In the genomic region with DNA sequence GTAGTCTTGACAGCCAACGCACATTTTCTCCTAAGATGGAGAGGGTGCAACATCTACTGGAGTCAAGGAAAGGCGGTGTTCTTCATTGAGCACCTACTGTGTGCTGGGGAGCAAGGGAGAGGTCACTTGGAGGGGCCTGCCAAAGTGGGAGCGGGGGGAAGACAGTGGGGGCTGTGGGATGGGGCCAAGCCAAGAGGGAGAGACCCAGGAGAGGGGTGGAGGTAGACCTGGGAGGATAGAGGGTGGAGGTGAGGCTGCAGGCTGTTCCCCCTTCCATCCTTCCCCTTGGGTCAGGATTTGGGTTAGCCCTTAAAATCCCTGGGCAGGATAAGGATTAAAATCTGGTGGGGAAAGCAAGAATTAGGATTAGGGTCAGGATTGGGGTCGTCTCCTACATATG, we compare ENCODE assay signal across 22 cellular contexts. TPM values are rescaled to one million over a fixed set of nuclear protein-coding genes. Genes with fewer than 3 reads are reported as not detected.
DNase-seq lines count a peak whose midpoint lies in the region; ATAC-seq and TF ChIP-seq lines count a peak whose summit lies in the region.
"Had no signal": no experiment of that assay in that cellular context is flagged by ENCODE, and none has a peak within 500 bp of the region (broad histone marks: within the 10 kb centered on the region; RNA-seq: fewer than 3 reads in every experiment).

No MANE protein-coding gene starts in this region.

- POLR2A ChIA-PET in SK-N-SH (lab: Yijun Ruan, JAX): no interaction called here

- peaks cover 5% of the 10 kb centered on the region for H3K4me1 Mint-ChIP-seq in endothelial cell (ENCODE audit: unreplicated experiment)

- no peaks in the 10 kb centered on the region for H3K79me2 ChIP-seq in SK-N-SH (ENCODE audit: insufficient read depth)
- H3K79me2 ChIP-seq in osteoblast (ENCODE audit: insufficient read depth, low read length): no peaks in the 10 kb centered on the region

- H3K4me3 ChIP-seq in SK-N-SH (ENCODE audit: low read depth in 2 of 2, low read length in 1 of 2) (no peak overlapping the region), osteoblast (ENCODE audit: insufficient read depth, low read length) (no peak overlapping the region)
- H3K4me3 ChIP-seq: BLaER1 treated with 17β-estradiol and CSF1 and Interleukin-3, amounts not matched to agents 10 nM and 100 nM had no signal

- no peak for TF ChIP-seq CTCF in SK-N-SH (IDR thresholded peaks at IDR 0.05)
- TF ChIP-seq CTCF in GM13976 (IDR thresholded peaks at IDR 0.05; ENCODE audit: borderline replicate concordance, control extremely low read depth, extremely low read depth, insufficient read depth, missing control alignments): no peak
- no peak for TF ChIP-seq CTCF in endothelial cell (IDR thresholded peaks at IDR 0.05; ENCODE audit: unreplicated experiment)
- no peak for TF ChIP-seq CTCF in osteoblast (IDR thresholded peaks at IDR 0.05; ENCODE audit: extremely low read depth, low read depth, low read length)

- TF ChIP-seq EP300 in SK-N-SH (IDR thresholded peaks at IDR 0.05; ENCODE audit: borderline replicate concordance in 1 of 2, low read depth in 1 of 2, low read length in 1 of 2): no peak

- peaks cover 3% of the 10 kb centered on the region for H3K36me3 Mint-ChIP-seq in endothelial cell (ENCODE audit: low read depth, unreplicated experiment)
- H3K36me3 Mint-ChIP-seq: CD8-positive, alpha-beta T cell had no signal

- H3K27me3 Mint-ChIP-seq in endothelial cell (ENCODE audit: unreplicated experiment): peaks cover 14% of the 10 kb centered on the region

- peaks cover 3% of the 10 kb centered on the region for H3F3A ChIP-seq in SK-N-SH (replicated peaks; ENCODE audit: insufficient read depth)

- TF ChIP-seq RAD21 in SK-N-SH (IDR thresholded peaks at IDR 0.05; ENCODE audit: low read length): no peak

- no peaks in the 10 kb centered on the region for H3K9me3 Mint-ChIP-seq in endothelial cell (ENCODE audit: unreplicated experiment)
- H3K9me3 Mint-ChIP-seq: CD8-positive, alpha-beta T cell had no signal

- WGBS in SK-N-SH (ENCODE audit: low lambda C conversion rate): 81% methylated on average over 4 of the region's 4 CpGs

- DNase-seq in SK-N-SH (peak; percentile 30), GM13976 (ENCODE audit: low spot score) (peak; percentile 24), endothelial cell (ENCODE audit: low spot score) (no peak), osteoblast (ENCODE audit: insufficient read length, low spot score, missing footprints) (peak; percentile 85), NCI-H82 (lab: John Stamatoyannopoulos, UW) (no peak), dermis blood vessel endothelial cell (no peak), NCI-H2081 treated with DMSO at 0.1 percent for 48 hours (lab: John Stamatoyannopoulos, UW) (no peak)
- DNase-seq: ACHN; CD8-positive, alpha-beta T cell; GDM1; H9; Kasumi-1; NCI-H1417 treated with DMSO at 0.1 percent for 48 hours; NCI-H187; NCI-H226; NCI-H510A treated with DMSO at 0.1 percent for 48 hours; NCI-H748 treated with DMSO at 0.1 percent for 48 hours; NK-92 treated with Interleukin-12 subunit alpha and Interleukin-12 subunit beta, amount 100 ng/mL, for 24 hours; SHP77 treated with DMSO at 0.1 percent for 48 hours had no signal

- H3K9me3 ChIP-seq in SK-N-SH (no peaks in the 10 kb centered on the region), osteoblast (ENCODE audit: low read depth, low read length) (no peaks in the 10 kb centered on the region)

- CTCF ChIA-PET in SK-N-SH (lab: Yijun Ruan, JAX): interaction anchor here (3.4 kb wide), 1 partner anchor 26 kb away, joined by 17 read pairs; no protein-coding TSS in a partner anchor

- H4K20me1 ChIP-seq in SK-N-SH (ENCODE audit: insufficient read depth): no peaks in the 10 kb centered on the region
- H4K20me1 ChIP-seq in osteoblast (ENCODE audit: insufficient read depth, low read length): peaks cover 21% of the 10 kb centered on the region

- H2AFZ ChIP-seq in SK-N-SH (ENCODE audit: low read depth) (no peak overlapping the region), osteoblast (ENCODE audit: low read length) (no peak overlapping the region)

- no peak overlapping the region for H3K9ac ChIP-seq in SK-N-SH
- H3K9ac ChIP-seq: BLaER1 treated with 17β-estradiol and CSF1 and Interleukin-3, amounts not matched to agents 10 nM and 100 nM had no signal

- no peak overlapping the region for H3K27ac ChIP-seq in SK-N-SH (ENCODE audit: low read depth in 2 of 2, low read length in 1 of 2)
- no peak overlapping the region for H3K27ac ChIP-seq in osteoblast (ENCODE audit: low read depth, low read length)
- H3K27ac ChIP-seq: 22Rv1; BLaER1 treated with 17β-estradiol and CSF1 and Interleukin-3, amounts not matched to agents 10 nM and 100 nM had no signal

- in situ Hi-C loops in GM13976 (cut with MboI; ENCODE audit: low sequenced_read_pairs, unreplicated experiment): no loop called here

- no peak overlapping the region for H3K4me3 Mint-ChIP-seq in endothelial cell (ENCODE audit: unreplicated experiment)
- H3K4me3 Mint-ChIP-seq: CD8-positive, alpha-beta T cell had no signal

- H3K27me3 ChIP-seq in SK-N-SH (ENCODE audit: insufficient read depth) (no peaks in the 10 kb centered on the region), osteoblast (ENCODE audit: insufficient read depth, low read length) (peaks cover 47% of the 10 kb centered on the region)

- H3K4me2 ChIP-seq in SK-N-SH (no peak overlapping the region), osteoblast (ENCODE audit: insufficient read depth, low read length) (no peak overlapping the region)
- H3K4me2 ChIP-seq: BLaER1 treated with 17β-estradiol and CSF1 and Interleukin-3, amounts not matched to agents 10 nM and 100 nM had no signal

- peak overlapping the region; percentile 52 for H3K27ac Mint-ChIP-seq in endothelial cell (ENCODE audit: unreplicated experiment)
- H3K27ac Mint-ChIP-seq: CD8-positive, alpha-beta T cell; H9 had no signal

- ATAC-seq in SK-N-SH treated with all-trans-retinoic acid at 6 μM for 48 hours: no peak
- ATAC-seq: CD8-positive, alpha-beta T cell had no signal

- no peaks in the 10 kb centered on the region for H3K9me2 ChIP-seq in SK-N-SH

- H3K4me1 ChIP-seq in SK-N-SH (ENCODE audit: control insufficient read depth in 1 of 2, insufficient read depth in 2 of 2, low read depth in 1 of 2, low read length in 1 of 2) (no peaks in the 10 kb centered on the region; a peak in 1 of 4 replicates), osteoblast (ENCODE audit: insufficient read depth, low read length) (peaks cover 11% of the 10 kb centered on the region)

- H3K36me3 ChIP-seq in SK-N-SH (replicated peaks in 1 of 2; ENCODE audit: control insufficient read depth in 1 of 2, insufficient read depth in 2 of 2, low read length in 1 of 2) (no peaks in the 10 kb centered on the region), osteoblast (ENCODE audit: insufficient read depth, low read length) (no peaks in the 10 kb centered on the region)
- H3K36me3 ChIP-seq: BLaER1 treated with 17β-estradiol and CSF1 and Interleukin-3, amounts not matched to agents 10 nM and 100 nM had no signal

TF ChIP-seq in SK-N-SH, 30 proteins besides CTCF, POLR2A, EP300 and RAD21:
- TF ChIP-seq TCF12 (IDR thresholded peaks at IDR 0.05) (no peak), RCOR1 (IDR thresholded peaks at IDR 0.05; ENCODE audit: low read length) (no peak), EZH2phosphoT487 (IDR thresholded peaks at IDR 0.05; ENCODE audit: borderline replicate concordance, low read depth) (no peak)
- TF ChIP-seq, protein P1, sequence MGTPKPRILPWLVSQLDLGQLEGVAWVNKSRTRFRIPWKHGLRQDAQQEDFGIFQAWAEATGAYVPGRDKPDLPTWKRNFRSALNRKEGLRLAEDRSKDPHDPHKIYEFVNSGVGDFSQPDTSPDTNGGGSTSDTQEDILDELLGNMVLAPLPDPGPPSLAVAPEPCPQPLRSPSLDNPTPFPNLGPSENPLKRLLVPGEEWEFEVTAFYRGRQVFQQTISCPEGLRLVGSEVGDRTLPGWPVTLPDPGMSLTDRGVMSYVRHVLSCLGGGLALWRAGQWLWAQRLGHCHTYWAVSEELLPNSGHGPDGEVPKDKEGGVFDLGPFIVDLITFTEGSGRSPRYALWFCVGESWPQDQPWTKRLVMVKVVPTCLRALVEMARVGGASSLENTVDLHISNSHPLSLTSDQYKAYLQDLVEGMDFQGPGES (IDR thresholded peaks at IDR 0.05; ENCODE audit: low read depth, low read length): no peak

TF ChIP-seq in SK-N-SH treated with all-trans-retinoic acid at 6 μM for 48 hours, 23 proteins besides CTCF, POLR2A, EP300 and RAD21 (continues in another document):
- TF ChIP-seq ZFP3 (CRISPR knock-in tag; IDR thresholded peaks at IDR 0.05): no peak
- TF ChIP-seq ZFP30 (CRISPR knock-in tag; IDR thresholded peaks at IDR 0.05): no peak
- TF ChIP-seq, protein P2, sequence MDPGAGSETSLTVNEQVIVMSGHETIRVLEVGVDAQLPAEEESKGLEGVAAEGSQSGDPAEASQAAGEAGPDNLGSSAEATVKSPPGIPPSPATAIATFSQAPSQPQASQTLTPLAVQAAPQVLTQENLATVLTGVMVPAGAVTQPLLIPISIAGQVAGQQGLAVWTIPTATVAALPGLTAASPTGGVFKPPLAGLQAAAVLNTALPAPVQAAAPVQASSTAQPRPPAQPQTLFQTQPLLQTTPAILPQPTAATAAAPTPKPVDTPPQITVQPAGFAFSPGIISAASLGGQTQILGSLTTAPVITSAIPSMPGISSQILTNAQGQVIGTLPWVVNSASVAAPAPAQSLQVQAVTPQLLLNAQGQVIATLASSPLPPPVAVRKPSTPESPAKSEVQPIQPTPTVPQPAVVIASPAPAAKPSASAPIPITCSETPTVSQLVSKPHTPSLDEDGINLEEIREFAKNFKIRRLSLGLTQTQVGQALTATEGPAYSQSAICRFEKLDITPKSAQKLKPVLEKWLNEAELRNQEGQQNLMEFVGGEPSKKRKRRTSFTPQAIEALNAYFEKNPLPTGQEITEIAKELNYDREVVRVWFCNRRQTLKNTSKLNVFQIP (CRISPR knock-in tag; IDR thresholded peaks at IDR 0.05; ENCODE audit: borderline replicate concordance, low read depth): no peak
- TF ChIP-seq TOX (CRISPR knock-in tag; IDR thresholded peaks at IDR 0.05; ENCODE audit: borderline replicate concordance): no peak
- no peak for TF ChIP-seq SNAI2 (CRISPR knock-in tag; IDR thresholded peaks at IDR 0.05)
- TF ChIP-seq PPARA (CRISPR knock-in tag; IDR thresholded peaks at IDR 0.05; ENCODE audit: borderline replicate concordance): no peak

RNA-seq across cellular contexts. Expression of a gene that starts 1.7 kb away (rescaled TPM):
- polyA plus RNA-seq in SK-N-SH (2012; rRNA removed): 27.3 and 33.6 TPM in 2 replicates
- polyA plus RNA-seq in SK-N-SH (2012; cell fraction: cytosol; rRNA removed): 19.4 and 27.7 TPM in 2 replicates
- polyA plus RNA-seq in SK-N-SH (2012; cell fraction: nucleus; rRNA removed): 44.7 and 58.0 TPM in 2 replicates
- total RNA-seq in endothelial cell (ENCODE audit: unreplicated experiment): 26.2 TPM
- total RNA-seq in osteoblast: 1.1 and 1.5 TPM in 2 replicates
- 14.3 and 25.8 TPM in 2 replicates for total RNA-seq in dermis blood vessel endothelial cell

RNA-seq across cellular contexts. Expression of a gene that starts 51.6 kb away (rescaled TPM):
- polyA plus RNA-seq in SK-N-SH (2012; rRNA removed): 8.0 and 15.9 TPM in 2 replicates
- 10.2 and 12.4 TPM in 2 replicates for polyA plus RNA-seq in SK-N-SH (2012; cell fraction: cytosol; rRNA removed)
- polyA plus RNA-seq in SK-N-SH (2012; cell fraction: nucleus; rRNA removed): 42.6 and 47.8 TPM in 2 replicates
- 44.1 TPM for total RNA-seq in endothelial cell (ENCODE audit: unreplicated experiment)
- total RNA-seq in osteoblast: 10.9 and 14.8 TPM in 2 replicates
- total RNA-seq in dermis blood vessel endothelial cell: 16.5 and 29.0 TPM in 2 replicates

Comparison
In these comparisons a context has a peak if more than half of its experiments do, and no peak if none do; other contexts are left out.
1. DNase-seq: peak in SK-N-SH (single experiment), GM13976 (single experiment) and osteoblast (single experiment); none in endothelial cell (single experiment), NCI-H82 (single experiment), dermis blood vessel endothelial cell (single experiment) and NCI-H2081 treated with DMSO at 0.1 percent for 48 hours (single experiment).